Comparison of ENCODE assay signal across 1 cellular context in the genomic region with DNA sequence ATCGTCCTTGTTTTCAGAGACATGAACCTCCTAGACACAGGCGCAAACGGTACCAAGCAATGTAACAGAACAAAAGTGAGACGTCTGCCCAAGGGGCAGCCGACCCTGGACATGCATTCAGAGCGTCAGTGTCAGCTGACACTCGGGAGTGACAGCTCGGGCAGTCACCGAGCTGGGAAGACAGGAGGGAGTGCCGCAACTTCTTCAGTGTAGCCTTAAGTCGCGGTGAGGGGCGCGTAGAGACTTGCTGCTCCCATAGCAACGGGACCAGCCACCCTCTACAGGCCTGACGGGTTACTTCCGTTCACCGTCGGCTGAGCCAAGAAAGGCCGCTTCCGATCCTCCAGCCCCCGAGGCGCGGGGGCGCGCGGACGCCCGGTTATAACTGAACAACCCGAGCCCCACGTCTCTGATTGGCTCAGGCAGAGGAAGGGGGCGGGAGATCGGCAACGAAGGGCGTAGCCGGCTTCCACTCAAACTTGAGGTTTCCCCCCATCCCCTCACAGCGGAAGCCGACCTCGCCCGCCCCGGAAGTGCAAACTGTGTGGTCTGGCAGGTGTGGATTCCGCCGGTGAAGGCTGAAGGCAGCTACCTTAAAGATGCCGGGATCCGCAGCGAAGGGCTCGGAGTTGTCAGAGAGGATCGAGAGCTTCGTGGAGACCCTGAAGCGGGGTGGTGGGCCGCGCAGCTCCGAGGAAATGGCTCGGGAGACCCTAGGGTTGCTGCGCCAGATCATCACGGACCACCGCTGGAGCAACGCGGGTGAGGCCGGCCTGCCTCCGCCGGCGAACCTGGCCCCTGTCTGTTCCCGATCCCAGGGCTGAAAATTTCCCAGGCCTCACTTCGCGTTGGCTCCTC.
TF ChIP-seq lines count a peak whose summit lies in the region.

A gene (plus strand): TSS at position 530 of the 858 bp plus-strand sequence. CDS start 70 bp downstream, at position 600.

TF ChIP-seq in K562, 482 proteins besides CTCF, POLR2A, EP300 and RAD21 (continued from another document and continues in another):
- TF ChIP-seq, protein P1, sequence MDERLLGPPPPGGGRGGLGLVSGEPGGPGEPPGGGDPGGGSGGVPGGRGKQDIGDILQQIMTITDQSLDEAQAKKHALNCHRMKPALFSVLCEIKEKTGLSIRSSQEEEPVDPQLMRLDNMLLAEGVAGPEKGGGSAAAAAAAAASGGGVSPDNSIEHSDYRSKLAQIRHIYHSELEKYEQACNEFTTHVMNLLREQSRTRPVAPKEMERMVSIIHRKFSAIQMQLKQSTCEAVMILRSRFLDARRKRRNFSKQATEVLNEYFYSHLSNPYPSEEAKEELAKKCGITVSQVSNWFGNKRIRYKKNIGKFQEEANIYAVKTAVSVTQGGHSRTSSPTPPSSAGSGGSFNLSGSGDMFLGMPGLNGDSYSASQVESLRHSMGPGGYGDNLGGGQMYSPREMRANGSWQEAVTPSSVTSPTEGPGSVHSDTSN (CRISPR knock-in tag; IDR thresholded peaks at IDR 0.05; ENCODE audit: low read depth): no peak; the same call in 1 of the 2 replicates
- TF ChIP-seq, protein P1 (tag; conservative IDR thresholded peaks at IDR 0.05; ENCODE audit: low read depth): peak; percentile 73; the same call in 1 of the 2 replicates
- TF ChIP-seq, protein P2, sequence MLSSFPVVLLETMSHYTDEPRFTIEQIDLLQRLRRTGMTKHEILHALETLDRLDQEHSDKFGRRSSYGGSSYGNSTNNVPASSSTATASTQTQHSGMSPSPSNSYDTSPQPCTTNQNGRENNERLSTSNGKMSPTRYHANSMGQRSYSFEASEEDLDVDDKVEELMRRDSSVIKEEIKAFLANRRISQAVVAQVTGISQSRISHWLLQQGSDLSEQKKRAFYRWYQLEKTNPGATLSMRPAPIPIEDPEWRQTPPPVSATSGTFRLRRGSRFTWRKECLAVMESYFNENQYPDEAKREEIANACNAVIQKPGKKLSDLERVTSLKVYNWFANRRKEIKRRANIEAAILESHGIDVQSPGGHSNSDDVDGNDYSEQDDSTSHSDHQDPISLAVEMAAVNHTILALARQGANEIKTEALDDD (IDR thresholded peaks at IDR 0.05): no peak
- peak; percentile 83 for TF ChIP-seq BMI1 (IDR thresholded peaks at IDR 0.05; ENCODE audit: low read length)
- no peak for TF ChIP-seq BDP1 (IDR thresholded peaks at IDR 0.05; ENCODE audit: insufficient read depth, insufficient read length)
- TF ChIP-seq IRF2 (CRISPR knock-in tag; IDR thresholded peaks at IDR 0.05): no peak
- peak; percentile 75 for TF ChIP-seq SP1 (CRISPR knock-in tag; IDR thresholded peaks at IDR 0.05)
- peak; percentile 38; the same call in 1 of the 2 replicates for TF ChIP-seq ATF7 (IDR thresholded peaks at IDR 0.05)
- no peak for TF ChIP-seq JUNB (CRISPR knock-in tag; conservative IDR thresholded peaks at IDR 0.05)
- no peak for TF ChIP-seq NCOA4 (IDR thresholded peaks at IDR 0.05; ENCODE audit: partially characterized antibody)
- TF ChIP-seq SNIP1 (IDR thresholded peaks at IDR 0.05; ENCODE audit: low read depth): no peak
- TF ChIP-seq ZNF586 (CRISPR knock-in tag; conservative IDR thresholded peaks at IDR 0.05): no peak
- no peak for TF ChIP-seq POLR3G (IDR thresholded peaks at IDR 0.05; ENCODE audit: extremely low read depth, insufficient read length, insufficient replicate concordance)
- TF ChIP-seq SIN3A (IDR thresholded peaks at IDR 0.05; ENCODE audit: borderline replicate concordance in 2 of 2, control insufficient read depth in 1 of 2, low read depth in 2 of 2, low read length in 2 of 2): peak; percentile 63 to 64; a peak in 2 of 4 replicates
- no peak for TF ChIP-seq SRSF7 (optimal IDR thresholded peaks at IDR 0.05; ENCODE audit: low read depth, low read length)
- no peak for TF ChIP-seq GATAD2A (IDR thresholded peaks at IDR 0.05)
- TF ChIP-seq, protein P3, sequence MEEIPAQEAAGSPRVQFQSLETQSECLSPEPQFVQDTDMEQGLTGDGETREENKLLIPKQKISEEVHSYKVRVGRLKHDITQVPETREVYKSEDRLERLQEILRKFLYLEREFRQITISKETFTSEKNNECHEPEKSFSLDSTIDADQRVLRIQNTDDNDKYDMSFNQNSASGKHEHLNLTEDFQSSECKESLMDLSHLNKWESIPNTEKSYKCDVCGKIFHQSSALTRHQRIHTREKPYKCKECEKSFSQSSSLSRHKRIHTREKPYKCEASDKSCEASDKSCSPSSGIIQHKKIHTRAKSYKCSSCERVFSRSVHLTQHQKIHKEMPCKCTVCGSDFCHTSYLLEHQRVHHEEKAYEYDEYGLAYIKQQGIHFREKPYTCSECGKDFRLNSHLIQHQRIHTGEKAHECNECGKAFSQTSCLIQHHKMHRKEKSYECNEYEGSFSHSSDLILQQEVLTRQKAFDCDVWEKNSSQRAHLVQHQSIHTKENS (CRISPR knock-in tag; IDR thresholded peaks at IDR 0.05): no peak
- no peak for TF ChIP-seq SMARCA4 (IDR thresholded peaks at IDR 0.05)
- TF ChIP-seq HIVEP1 (CRISPR knock-in tag; IDR thresholded peaks at IDR 0.05): no peak
- no peak for TF ChIP-seq SMARCC2 (IDR thresholded peaks at IDR 0.05; ENCODE audit: low read depth)
- peak; percentile 98 for TF ChIP-seq NR2C1 (IDR thresholded peaks at IDR 0.05)
- TF ChIP-seq NR2C1 (tag; IDR thresholded peaks at IDR 0.05): peak; percentile 98
- TF ChIP-seq PHB (CRISPR knock-in tag; IDR thresholded peaks at IDR 0.05): no peak
- TF ChIP-seq, protein P4, sequence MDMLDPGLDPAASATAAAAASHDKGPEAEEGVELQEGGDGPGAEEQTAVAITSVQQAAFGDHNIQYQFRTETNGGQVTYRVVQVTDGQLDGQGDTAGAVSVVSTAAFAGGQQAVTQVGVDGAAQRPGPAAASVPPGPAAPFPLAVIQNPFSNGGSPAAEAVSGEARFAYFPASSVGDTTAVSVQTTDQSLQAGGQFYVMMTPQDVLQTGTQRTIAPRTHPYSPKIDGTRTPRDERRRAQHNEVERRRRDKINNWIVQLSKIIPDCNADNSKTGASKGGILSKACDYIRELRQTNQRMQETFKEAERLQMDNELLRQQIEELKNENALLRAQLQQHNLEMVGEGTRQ (CRISPR knock-in tag; IDR thresholded peaks at IDR 0.05): no peak
- no peak for TF ChIP-seq MCM3 (IDR thresholded peaks at IDR 0.05)
- no peak for TF ChIP-seq ZC3H8 (IDR thresholded peaks at IDR 0.05)
- TF ChIP-seq, protein P5, sequence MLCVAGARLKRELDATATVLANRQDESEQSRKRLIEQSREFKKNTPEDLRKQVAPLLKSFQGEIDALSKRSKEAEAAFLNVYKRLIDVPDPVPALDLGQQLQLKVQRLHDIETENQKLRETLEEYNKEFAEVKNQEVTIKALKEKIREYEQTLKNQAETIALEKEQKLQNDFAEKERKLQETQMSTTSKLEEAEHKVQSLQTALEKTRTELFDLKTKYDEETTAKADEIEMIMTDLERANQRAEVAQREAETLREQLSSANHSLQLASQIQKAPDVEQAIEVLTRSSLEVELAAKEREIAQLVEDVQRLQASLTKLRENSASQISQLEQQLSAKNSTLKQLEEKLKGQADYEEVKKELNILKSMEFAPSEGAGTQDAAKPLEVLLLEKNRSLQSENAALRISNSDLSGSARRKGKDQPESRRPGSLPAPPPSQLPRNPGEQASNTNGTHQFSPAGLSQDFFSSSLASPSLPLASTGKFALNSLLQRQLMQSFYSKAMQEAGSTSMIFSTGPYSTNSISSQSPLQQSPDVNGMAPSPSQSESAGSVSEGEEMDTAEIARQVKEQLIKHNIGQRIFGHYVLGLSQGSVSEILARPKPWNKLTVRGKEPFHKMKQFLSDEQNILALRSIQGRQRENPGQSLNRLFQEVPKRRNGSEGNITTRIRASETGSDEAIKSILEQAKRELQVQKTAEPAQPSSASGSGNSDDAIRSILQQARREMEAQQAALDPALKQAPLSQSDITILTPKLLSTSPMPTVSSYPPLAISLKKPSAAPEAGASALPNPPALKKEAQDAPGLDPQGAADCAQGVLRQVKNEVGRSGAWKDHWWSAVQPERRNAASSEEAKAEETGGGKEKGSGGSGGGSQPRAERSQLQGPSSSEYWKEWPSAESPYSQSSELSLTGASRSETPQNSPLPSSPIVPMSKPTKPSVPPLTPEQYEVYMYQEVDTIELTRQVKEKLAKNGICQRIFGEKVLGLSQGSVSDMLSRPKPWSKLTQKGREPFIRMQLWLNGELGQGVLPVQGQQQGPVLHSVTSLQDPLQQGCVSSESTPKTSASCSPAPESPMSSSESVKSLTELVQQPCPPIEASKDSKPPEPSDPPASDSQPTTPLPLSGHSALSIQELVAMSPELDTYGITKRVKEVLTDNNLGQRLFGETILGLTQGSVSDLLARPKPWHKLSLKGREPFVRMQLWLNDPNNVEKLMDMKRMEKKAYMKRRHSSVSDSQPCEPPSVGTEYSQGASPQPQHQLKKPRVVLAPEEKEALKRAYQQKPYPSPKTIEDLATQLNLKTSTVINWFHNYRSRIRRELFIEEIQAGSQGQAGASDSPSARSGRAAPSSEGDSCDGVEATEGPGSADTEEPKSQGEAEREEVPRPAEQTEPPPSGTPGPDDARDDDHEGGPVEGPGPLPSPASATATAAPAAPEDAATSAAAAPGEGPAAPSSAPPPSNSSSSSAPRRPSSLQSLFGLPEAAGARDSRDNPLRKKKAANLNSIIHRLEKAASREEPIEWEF (CRISPR knock-in tag; IDR thresholded peaks at IDR 0.05): no peak
- TF ChIP-seq WHSC1 (IDR thresholded peaks at IDR 0.05; ENCODE audit: low read length): no peak
- no peak for TF ChIP-seq SREBF1 (IDR thresholded peaks at IDR 0.05; ENCODE audit: borderline replicate concordance, low read depth, low read length)
- no peak for TF ChIP-seq ETS2 (tag; IDR thresholded peaks at IDR 0.05; ENCODE audit: borderline replicate concordance, poor library complexity, severe bottlenecking)
- TF ChIP-seq ZNF224 (CRISPR knock-in tag; IDR thresholded peaks at IDR 0.05): no peak
- TF ChIP-seq, protein P6, sequence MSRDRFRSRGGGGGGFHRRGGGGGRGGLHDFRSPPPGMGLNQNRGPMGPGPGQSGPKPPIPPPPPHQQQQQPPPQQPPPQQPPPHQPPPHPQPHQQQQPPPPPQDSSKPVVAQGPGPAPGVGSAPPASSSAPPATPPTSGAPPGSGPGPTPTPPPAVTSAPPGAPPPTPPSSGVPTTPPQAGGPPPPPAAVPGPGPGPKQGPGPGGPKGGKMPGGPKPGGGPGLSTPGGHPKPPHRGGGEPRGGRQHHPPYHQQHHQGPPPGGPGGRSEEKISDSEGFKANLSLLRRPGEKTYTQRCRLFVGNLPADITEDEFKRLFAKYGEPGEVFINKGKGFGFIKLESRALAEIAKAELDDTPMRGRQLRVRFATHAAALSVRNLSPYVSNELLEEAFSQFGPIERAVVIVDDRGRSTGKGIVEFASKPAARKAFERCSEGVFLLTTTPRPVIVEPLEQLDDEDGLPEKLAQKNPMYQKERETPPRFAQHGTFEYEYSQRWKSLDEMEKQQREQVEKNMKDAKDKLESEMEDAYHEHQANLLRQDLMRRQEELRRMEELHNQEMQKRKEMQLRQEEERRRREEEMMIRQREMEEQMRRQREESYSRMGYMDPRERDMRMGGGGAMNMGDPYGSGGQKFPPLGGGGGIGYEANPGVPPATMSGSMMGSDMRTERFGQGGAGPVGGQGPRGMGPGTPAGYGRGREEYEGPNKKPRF (IDR thresholded peaks at IDR 0.05; ENCODE audit: low read depth, low read length): no peak
- no peak for TF ChIP-seq HNRNPUL1 (IDR thresholded peaks at IDR 0.05; ENCODE audit: low read length)
- no peak for TF ChIP-seq ELF4 (CRISPR knock-in tag; IDR thresholded peaks at IDR 0.05)
- peak; percentile 85 for TF ChIP-seq PHF20 (IDR thresholded peaks at IDR 0.05; ENCODE audit: partially characterized antibody)
- TF ChIP-seq ZBTB17 (CRISPR knock-in tag; IDR thresholded peaks at IDR 0.05): no peak
- TF ChIP-seq ZFP1 (CRISPR knock-in tag; IDR thresholded peaks at IDR 0.05): no peak
- no peak for TF ChIP-seq ZNF583 (CRISPR knock-in tag; IDR thresholded peaks at IDR 0.05)
- TF ChIP-seq ETV6 (IDR thresholded peaks at IDR 0.05; ENCODE audit: borderline replicate concordance in 1 of 2, low read depth in 2 of 2, low read length in 1 of 2): no peak
- TF ChIP-seq ETV6 (CRISPR knock-in tag; IDR thresholded peaks at IDR 0.05; ENCODE audit: borderline replicate concordance): no peak
- TF ChIP-seq POLR2G (IDR thresholded peaks at IDR 0.05; ENCODE audit: low read depth, low read length): peak; percentile 82
- peak; percentile 60 to 71; a peak in 2 of 4 replicates for TF ChIP-seq MAZ (CRISPR knock-in tag; conservative IDR thresholded peaks at IDR 0.05 in 1 of 2, IDR thresholded peaks at IDR 0.05 in 1 of 2)
- TF ChIP-seq, protein P7, sequence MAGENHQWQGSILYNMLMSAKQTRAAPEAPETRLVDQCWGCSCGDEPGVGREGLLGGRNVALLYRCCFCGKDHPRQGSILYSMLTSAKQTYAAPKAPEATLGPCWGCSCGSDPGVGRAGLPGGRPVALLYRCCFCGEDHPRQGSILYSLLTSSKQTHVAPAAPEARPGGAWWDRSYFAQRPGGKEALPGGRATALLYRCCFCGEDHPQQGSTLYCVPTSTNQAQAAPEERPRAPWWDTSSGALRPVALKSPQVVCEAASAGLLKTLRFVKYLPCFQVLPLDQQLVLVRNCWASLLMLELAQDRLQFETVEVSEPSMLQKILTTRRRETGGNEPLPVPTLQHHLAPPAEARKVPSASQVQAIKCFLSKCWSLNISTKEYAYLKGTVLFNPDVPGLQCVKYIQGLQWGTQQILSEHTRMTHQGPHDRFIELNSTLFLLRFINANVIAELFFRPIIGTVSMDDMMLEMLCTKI (IDR thresholded peaks at IDR 0.05; ENCODE audit: partially characterized antibody): no peak
- TF ChIP-seq, protein P8, sequence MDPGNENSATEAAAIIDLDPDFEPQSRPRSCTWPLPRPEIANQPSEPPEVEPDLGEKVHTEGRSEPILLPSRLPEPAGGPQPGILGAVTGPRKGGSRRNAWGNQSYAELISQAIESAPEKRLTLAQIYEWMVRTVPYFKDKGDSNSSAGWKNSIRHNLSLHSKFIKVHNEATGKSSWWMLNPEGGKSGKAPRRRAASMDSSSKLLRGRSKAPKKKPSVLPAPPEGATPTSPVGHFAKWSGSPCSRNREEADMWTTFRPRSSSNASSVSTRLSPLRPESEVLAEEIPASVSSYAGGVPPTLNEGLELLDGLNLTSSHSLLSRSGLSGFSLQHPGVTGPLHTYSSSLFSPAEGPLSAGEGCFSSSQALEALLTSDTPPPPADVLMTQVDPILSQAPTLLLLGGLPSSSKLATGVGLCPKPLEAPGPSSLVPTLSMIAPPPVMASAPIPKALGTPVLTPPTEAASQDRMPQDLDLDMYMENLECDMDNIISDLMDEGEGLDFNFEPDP (CRISPR knock-in tag; IDR thresholded peaks at IDR 0.05): no peak
- TF ChIP-seq HEY1 (CRISPR knock-in tag; IDR thresholded peaks at IDR 0.05; ENCODE audit: borderline replicate concordance): no peak
- no peak for TF ChIP-seq NBN (IDR thresholded peaks at IDR 0.05; ENCODE audit: low read depth)
- TF ChIP-seq MTA1 (IDR thresholded peaks at IDR 0.05; ENCODE audit: borderline replicate concordance): no peak
- TF ChIP-seq HDAC6 (IDR thresholded peaks at IDR 0.05; ENCODE audit: low read depth, low read length): no peak
